Comparison of ENCODE assay signal across 8 cellular contexts in genomic region chr1:228154685-228155571, GRCh38. TPM values are rescaled to one million over a fixed set of nuclear protein-coding genes. Genes with fewer than 3 reads are reported as not detected.
A peak's percentile ranks its signal among the peaks of the same experiment; 100 is the strongest.
DNase-seq lines count a peak whose midpoint lies in the region; ATAC-seq, FAIRE-seq and TF ChIP-seq lines count a peak whose summit lies in the region.

No MANE protein-coding gene starts in this region.

- POLR2A ChIA-PET in activated CD4-positive, alpha-beta T cell treated with anti-CD3 and anti-CD28 coated beads, Interleukin-2, amount 10 ng/mL, durations not matched to agents 7 days and 5 days (lab: Charles Lee): interaction anchor here (0.6 kb wide), 2 partner anchors 25 to 51 kb away, joined by 3 read pairs; no protein-coding TSS in a partner anchor
- POLR2A ChIA-PET in HEK293T (lab: Yijun Ruan, JAX): interaction anchor here (1.3 to 7.2 kb wide), 2 partner anchors 10 to 14 kb away, joined by 6 to 55 read pairs; partner anchors contain the start of genes GUK1 and IBA57

- H3K4me3 Mint-ChIP-seq in activated CD4-positive, alpha-beta T cell treated with anti-CD3 and anti-CD28 coated beads, Interleukin-2, amount 10 ng/mL, durations not matched to agents 7 days and 5 days: no peak overlapping the region

- no peaks in the 10 kb centered on the region for H3K27me3 Mint-ChIP-seq in activated CD4-positive, alpha-beta T cell treated with anti-CD3 and anti-CD28 coated beads, Interleukin-2, amount 10 ng/mL, durations not matched to agents 7 days and 5 days

- no peak for TF ChIP-seq POLR2A in stomach (IDR thresholded peaks at IDR 0.05)
- TF ChIP-seq POLR2A in vagina (IDR thresholded peaks at IDR 0.05): no peak

- ATAC-seq in stimulated activated naive CD8-positive, alpha-beta T cell treated with anti-CD3 and anti-CD28 coated beads, Interleukin-15, Interleukin-2, amounts not matched to agents 100 U/mL and 50 U/mL, for 24 hours: peak; percentile 66

- peak; percentile 29 for DNase-seq in activated naive CD4-positive, alpha-beta T cell treated with Interleukin-2 at 50 U/mL for 16 hours
- no peak for DNase-seq in activated naive CD4-positive, alpha-beta T cell (lab: John Stamatoyannopoulos, UW)
- DNase-seq in activated CD4-positive, alpha-beta T cell treated with anti-CD3 and anti-CD28 coated beads, Interleukin-2, amount 10 ng/mL, durations not matched to agents 7 days and 5 days: no peak
- peak; percentile 80 for DNase-seq in keratinocyte (ENCODE audit: low read depth, low spot score)
- DNase-seq in stimulated activated naive CD8-positive, alpha-beta T cell treated with anti-CD3 and anti-CD28 coated beads, Interleukin-15, Interleukin-2, amounts not matched to agents 100 U/mL and 50 U/mL, for 24 hours: peak; percentile 50
- no peak for DNase-seq in stomach
- no peak for DNase-seq in HEK293T (ENCODE audit: extremely low spot score)
- no peak for DNase-seq in vagina (ENCODE audit: extremely low spot score in 2 of 2)

- WGBS in stomach, 5 donors: 69 to 78% (median 72%) methylated on average over 18 to 19 of the region's 19 CpGs

- no peak overlapping the region for H3K4me2 ChIP-seq in keratinocyte (ENCODE audit: control insufficient read depth, extremely low read depth, insufficient read depth, low read depth, low read length)

- H3K27me3 ChIP-seq in keratinocyte (ENCODE audit: control insufficient read depth, extremely low read depth, insufficient read depth, low read length): no peaks in the 10 kb centered on the region
- peaks cover 0 to 4% (median 0%) of the 10 kb centered on the region in 3 donors for H3K27me3 ChIP-seq in stomach
- H3K27me3 ChIP-seq in vagina: no peaks in the 10 kb centered on the region

- H3K4me3 ChIP-seq in keratinocyte (ENCODE audit: control insufficient read depth in 2 of 3, extremely low read depth in 1 of 3, insufficient read depth in 2 of 3, low read depth in 1 of 3, low read length in 3 of 3): no peak overlapping the region
- no peak overlapping the region for H3K4me3 ChIP-seq in stomach
- no peak overlapping the region for H3K4me3 ChIP-seq in vagina

- H3K27ac Mint-ChIP-seq in activated CD4-positive, alpha-beta T cell treated with anti-CD3 and anti-CD28 coated beads, Interleukin-2, amount 10 ng/mL, durations not matched to agents 7 days and 5 days: peak overlapping the region; percentile 46

- H3K9ac ChIP-seq in keratinocyte (ENCODE audit: control insufficient read depth, extremely low read depth, insufficient read depth, low read length): peak overlapping the region; percentile 2

- H3K36me3 ChIP-seq in keratinocyte (ENCODE audit: control insufficient read depth in 2 of 2, extremely low read depth in 1 of 2, insufficient read depth in 2 of 2, low read length in 2 of 2): peaks cover under 1 to 2% of the 10 kb centered on the region in 2 experiments
- H3K36me3 ChIP-seq in stomach: peaks cover 0 to 2% (median 0%) of the 10 kb centered on the region in 4 donors
- H3K36me3 ChIP-seq in vagina: no peaks in the 10 kb centered on the region

- no peaks in the 10 kb centered on the region for H3K9me3 ChIP-seq in keratinocyte (ENCODE audit: control insufficient read depth, low read depth, low read length)
- H3K9me3 ChIP-seq in stomach: no peaks in the 10 kb centered on the region
- H3K9me3 ChIP-seq in vagina: no peaks in the 10 kb centered on the region

- no peaks in the 10 kb centered on the region for H3K9me3 Mint-ChIP-seq in activated CD4-positive, alpha-beta T cell treated with anti-CD3 and anti-CD28 coated beads, Interleukin-2, amount 10 ng/mL, durations not matched to agents 7 days and 5 days

- no peak overlapping the region for H2AFZ ChIP-seq in keratinocyte (ENCODE audit: control insufficient read depth, low read length)

- H3K36me3 Mint-ChIP-seq in activated CD4-positive, alpha-beta T cell treated with anti-CD3 and anti-CD28 coated beads, Interleukin-2, amount 10 ng/mL, durations not matched to agents 7 days and 5 days (ENCODE audit: low read depth): no peaks in the 10 kb centered on the region

- H3K79me2 ChIP-seq in keratinocyte (ENCODE audit: control insufficient read depth, insufficient read depth, low read length): no peaks in the 10 kb centered on the region

- intact Hi-C loops in stomach (cut with DNase I; ENCODE audit: low total_unique reads): no loop called here
- intact Hi-C loops in vagina (cut with DNase I): no loop called here

- H3K4me1 ChIP-seq in keratinocyte (ENCODE audit: control insufficient read depth, extremely low read depth, insufficient read depth, low read length) (peaks cover 29% of the 10 kb centered on the region), stomach (peaks cover 15 to 36% (median 26%) of the 10 kb centered on the region in 4 donors), vagina (peaks cover 39% of the 10 kb centered on the region)

- CTCF ChIA-PET in activated CD4-positive, alpha-beta T cell treated with anti-CD3 and anti-CD28 coated beads, Interleukin-2, amount 10 ng/mL, durations not matched to agents 7 days and 5 days (lab: Charles Lee): interaction anchor here (0.6 to 8.0 kb wide), 3 partner anchors 10 to 156 kb away, joined by 3 to 58 read pairs (median 5); partner anchors contain the start of gene IBA57
- CTCF ChIA-PET in HEK293T (lab: Yijun Ruan, JAX): interaction anchor here (1.8 kb wide), 1 partner anchor 14 kb away, joined by 5 read pairs; the partner anchor contains the start of gene GUK1

- H4K20me1 ChIP-seq in keratinocyte (ENCODE audit: control insufficient read depth, extremely low read depth, insufficient read depth, low read length): no peaks in the 10 kb centered on the region

- peaks cover 21% of the 10 kb centered on the region for H3K4me1 Mint-ChIP-seq in activated CD4-positive, alpha-beta T cell treated with anti-CD3 and anti-CD28 coated beads, Interleukin-2, amount 10 ng/mL, durations not matched to agents 7 days and 5 days

- TF ChIP-seq EP300 in stomach (IDR thresholded peaks at IDR 0.05): no peak

- no peak for TF ChIP-seq CTCF in keratinocyte (optimal IDR thresholded peaks at IDR 0.05 in 1 of 3, IDR thresholded peaks at IDR 0.05 in 1 of 3, conservative IDR thresholded peaks at IDR 0.05 in 1 of 3; ENCODE audit: extremely low read depth in 1 of 3, insufficient read depth in 2 of 3, low read length in 3 of 3)
- no peak for TF ChIP-seq CTCF in stomach (IDR thresholded peaks at IDR 0.05)
- TF ChIP-seq CTCF in vagina (IDR thresholded peaks at IDR 0.05): no peak

- dilution Hi-C loops in keratinocyte (cut with MboI; ENCODE audit: extremely low pct_ligation_motif_present, low sequenced_read_pairs): no loop called here

- H3K9me1 ChIP-seq in keratinocyte (ENCODE audit: control insufficient read depth, extremely low read depth, insufficient read depth, low read length): no peaks in the 10 kb centered on the region

- H3K27ac ChIP-seq in keratinocyte (ENCODE audit: control insufficient read depth, insufficient read depth, low read length): no peak overlapping the region
- H3K27ac ChIP-seq in stomach: no peak overlapping the region
- no peak overlapping the region for H3K27ac ChIP-seq in vagina

- peak; percentile 77 for FAIRE-seq in keratinocyte (lab: Jason Lieb, UNC)

RNA-seq across cellular contexts. Expression of gene GJC2, which starts 5.2 kb away (rescaled TPM):
- total RNA-seq in activated CD4-positive, alpha-beta T cell treated with anti-CD3 and anti-CD28 coated beads, Interleukin-2, amount 10 ng/mL, durations not matched to agents 7 days and 5 days: under 1 TPM; 0.40 to 0.62 TPM
- polyA plus RNA-seq in keratinocyte: 0.37 to 0.63 TPM (median 0.58 TPM) in 3 replicates
- polyA plus RNA-seq in keratinocyte (2011; ENCODE audit: low read depth): 0.39 TPM
- polyA plus RNA-seq in keratinocyte (2011; cell fraction: cytosol; rRNA removed): 0.17 and 0.52 TPM in 2 replicates
- polyA plus RNA-seq in keratinocyte (2011; cell fraction: nucleus; rRNA removed): 0.56 and 0.79 TPM in 2 replicates
- polyA plus RNA-seq in keratinocyte (2012; ENCODE audit: low replicate concordance): 0.73 and 0.81 TPM in 2 replicates
- polyA minus RNA-seq in keratinocyte: 0.33 to 0.52 TPM (median 0.51 TPM) in 3 replicates
- polyA minus RNA-seq in keratinocyte (2011; cell fraction: cytosol; rRNA and poly(A)+ RNA removed): 2.9 TPM
- polyA minus RNA-seq in keratinocyte (2011; cell fraction: nucleus; rRNA and poly(A)+ RNA removed): 0.31 and 1.1 TPM in 2 replicates
- total RNA-seq in stomach: 10 to 100 TPM in 1 of 5 donors, 1 to 10 TPM in 2, not detected in 2; 1.3 to 26.6 (median 1.7) TPM
- polyA plus RNA-seq in stomach: 1 to 10 TPM in 1 of 3 donors, under 1 TPM in 2; 0.46 to 1.8 (median 0.87) TPM
- total RNA-seq in vagina: 4.4 TPM

RNA-seq across cellular contexts. Expression of gene IBA57, which starts 10.7 kb away (rescaled TPM):
- total RNA-seq in activated CD4-positive, alpha-beta T cell treated with anti-CD3 and anti-CD28 coated beads, Interleukin-2, amount 10 ng/mL, durations not matched to agents 7 days and 5 days: 1 to 10 TPM; 6.4 to 8.2 TPM
- polyA plus RNA-seq in keratinocyte: 1.5 to 3.4 TPM (median 2.8 TPM) in 3 replicates
- 0.85 TPM for polyA plus RNA-seq in keratinocyte (2011; ENCODE audit: low read depth)
- polyA plus RNA-seq in keratinocyte (2011; cell fraction: cytosol; rRNA removed): 1.3 and 2.7 TPM in 2 replicates
- polyA plus RNA-seq in keratinocyte (2011; cell fraction: nucleus; rRNA removed): 3.7 and 5.4 TPM in 2 replicates
- 1.3 and 3.6 TPM in 2 replicates for polyA plus RNA-seq in keratinocyte (2012; ENCODE audit: low replicate concordance)
- 1.6 to 3.0 TPM (median 1.9 TPM) in 3 replicates for polyA minus RNA-seq in keratinocyte
- polyA minus RNA-seq in keratinocyte (2011; cell fraction: cytosol; rRNA and poly(A)+ RNA removed): 1.9 TPM
- 3.6 and 3.9 TPM in 2 replicates for polyA minus RNA-seq in keratinocyte (2011; cell fraction: nucleus; rRNA and poly(A)+ RNA removed)
- 1 to 10 TPM; 1.2 to 6.1 (median 5.0) TPM for total RNA-seq in stomach
- polyA plus RNA-seq in stomach: 1 to 10 TPM; 1.4 to 5.3 (median 3.7) TPM
- 3.4 TPM for total RNA-seq in vagina

RNA-seq across cellular contexts. Expression of gene GUK1, which starts 14.8 kb away (rescaled TPM):
- total RNA-seq in activated CD4-positive, alpha-beta T cell treated with anti-CD3 and anti-CD28 coated beads, Interleukin-2, amount 10 ng/mL, durations not matched to agents 7 days and 5 days: 100 to 1,000 TPM; 207 to 260 TPM
- polyA plus RNA-seq in keratinocyte (412 to 877 TPM (median 450 TPM) in 3 replicates), stomach (100 to 1,000 TPM; 457 to 613 (median 592) TPM)
- 259 TPM for polyA plus RNA-seq in keratinocyte (2011; ENCODE audit: low read depth)
- 279 and 743 TPM in 2 replicates for polyA plus RNA-seq in keratinocyte (2011; cell fraction: cytosol; rRNA removed)
- polyA plus RNA-seq in keratinocyte (2011; cell fraction: nucleus; rRNA removed): 254 and 303 TPM in 2 replicates
- 421 and 447 TPM in 2 replicates for polyA plus RNA-seq in keratinocyte (2012; ENCODE audit: low replicate concordance)
- polyA minus RNA-seq in keratinocyte: 198 to 329 TPM (median 216 TPM) in 3 replicates
- polyA minus RNA-seq in keratinocyte (2011; cell fraction: cytosol; rRNA and poly(A)+ RNA removed): 557 TPM
- polyA minus RNA-seq in keratinocyte (2011; cell fraction: nucleus; rRNA and poly(A)+ RNA removed): 106 and 141 TPM in 2 replicates
- total RNA-seq in stomach (100 to 1,000 TPM; 179 to 326 (median 230) TPM), vagina (299 TPM)

RNA-seq across cellular contexts. Expression of gene MRPL55, which starts 45.8 kb away (rescaled TPM):
- total RNA-seq in activated CD4-positive, alpha-beta T cell treated with anti-CD3 and anti-CD28 coated beads, Interleukin-2, amount 10 ng/mL, durations not matched to agents 7 days and 5 days: 10 to 100 TPM; 38.6 to 44.1 TPM
- polyA plus RNA-seq in keratinocyte: 28.4 to 53.7 TPM (median 49.3 TPM) in 3 replicates
- polyA plus RNA-seq in keratinocyte (2011; ENCODE audit: low read depth): 23.9 TPM
- 22.0 and 52.1 TPM in 2 replicates for polyA plus RNA-seq in keratinocyte (2011; cell fraction: cytosol; rRNA removed)
- 47.4 and 62.3 TPM in 2 replicates for polyA plus RNA-seq in keratinocyte (2011; cell fraction: nucleus; rRNA removed)
- 34.4 and 51.8 TPM in 2 replicates for polyA plus RNA-seq in keratinocyte (2012; ENCODE audit: low replicate concordance)
- polyA minus RNA-seq in keratinocyte: 19.2 to 36.3 TPM (median 26.1 TPM) in 3 replicates
- polyA minus RNA-seq in keratinocyte (2011; cell fraction: cytosol; rRNA and poly(A)+ RNA removed): 48.9 TPM
- 9.9 and 18.3 TPM in 2 replicates for polyA minus RNA-seq in keratinocyte (2011; cell fraction: nucleus; rRNA and poly(A)+ RNA removed)
- total RNA-seq in stomach: 100 to 1,000 TPM in 1 of 5 donors, 10 to 100 TPM in 4; 18.7 to 101 (median 77.4) TPM
- 100 to 1,000 TPM; 136 to 158 (median 156) TPM for polyA plus RNA-seq in stomach
- total RNA-seq in vagina: 73.7 TPM

RNA-seq across cellular contexts. Expression of gene C1orf35, which starts 51.8 kb away (rescaled TPM):
- total RNA-seq in activated CD4-positive, alpha-beta T cell treated with anti-CD3 and anti-CD28 coated beads, Interleukin-2, amount 10 ng/mL, durations not matched to agents 7 days and 5 days: 10 to 100 TPM; 14.4 to 24.4 TPM
- 8.2 to 11.9 TPM (median 10.0 TPM) in 3 replicates for polyA plus RNA-seq in keratinocyte
- 8.0 TPM for polyA plus RNA-seq in keratinocyte (2011; ENCODE audit: low read depth)
- polyA plus RNA-seq in keratinocyte (2011; cell fraction: cytosol; rRNA removed): 4.4 and 10.2 TPM in 2 replicates
- 21.2 and 27.6 TPM in 2 replicates for polyA plus RNA-seq in keratinocyte (2011; cell fraction: nucleus; rRNA removed)
- polyA plus RNA-seq in keratinocyte (2012; ENCODE audit: low replicate concordance): 12.5 and 16.4 TPM in 2 replicates
- 0.99 to 7.7 TPM (median 1.2 TPM) in 3 replicates for polyA minus RNA-seq in keratinocyte
- polyA minus RNA-seq in keratinocyte (2011; cell fraction: cytosol; rRNA and poly(A)+ RNA removed): 7.7 TPM
- polyA minus RNA-seq in keratinocyte (2011; cell fraction: nucleus; rRNA and poly(A)+ RNA removed): 2.4 and 2.8 TPM in 2 replicates
- total RNA-seq in stomach: 10 to 100 TPM in 2 of 5 donors, 1 to 10 TPM in 2, under 1 TPM in 1; 0.58 to 94.7 (median 5.0) TPM
- 10 to 100 TPM; 12.8 to 30.5 (median 20.0) TPM for polyA plus RNA-seq in stomach
- total RNA-seq in vagina: 14.7 TPM

Comparison
In these comparisons a context has a peak if more than half of its experiments do, and no peak if none do; other contexts are left out.
1. DNase-seq: peak in activated naive CD4-positive, alpha-beta T cell treated with Interleukin-2 at 50 U/mL for 16 hours (single experiment), keratinocyte (single experiment) and stimulated activated naive CD8-positive, alpha-beta T cell treated with anti-CD3 and anti-CD28 coated beads, Interleukin-15, Interleukin-2, amounts not matched to agents 100 U/mL and 50 U/mL, for 24 hours (single experiment); none in activated naive CD4-positive, alpha-beta T cell (0 of 4), activated CD4-positive, alpha-beta T cell treated with anti-CD3 and anti-CD28 coated beads, Interleukin-2, amount 10 ng/mL, durations not matched to agents 7 days and 5 days (single experiment), stomach (single experiment), HEK293T (single experiment) and vagina (0 of 2).